Comparison of ENCODE assay signal across 8 cellular contexts in genomic region chr19:29714371-29714952, GRCh38. TPM values are rescaled to one million over a fixed set of nuclear protein-coding genes. Genes with fewer than 3 reads are reported as not detected.
A peak's percentile ranks its signal among the peaks of the same experiment; 100 is the strongest.
DNase-seq lines count a peak whose midpoint lies in the region; TF ChIP-seq lines count a peak whose summit lies in the region.

No MANE protein-coding gene starts in this region.

- peak overlapping the region; percentile 70 for H2AFZ ChIP-seq in mesenchymal stem cell (ENCODE audit: low read depth, low read length)

- peak; percentile 36 for DNase-seq in GM12865 (ENCODE audit: low read depth)
- DNase-seq in H7, result peak; percentile 46
- peak; percentile 7 for DNase-seq in RWPE1 (ENCODE audit: low spot score)
- DNase-seq in cardiac fibroblast (ENCODE audit: low read depth in 2 of 2), result no peak
- no peak for DNase-seq in mesenchymal stem cell
- no peak for DNase-seq in uterus
- DNase-seq in cerebellar nuclear complex (lab: John Stamatoyannopoulos, UW), result no peak
- no peak for DNase-seq in AG08396 (ENCODE audit: low spot score)

- H2AK5ac ChIP-seq in mesenchymal stem cell (ENCODE audit: low read length, severe bottlenecking), result peak overlapping the region; percentile 49

- H3K9ac ChIP-seq in mesenchymal stem cell (ENCODE audit: low read length), result peak overlapping the region; percentile 92

- no peak for TF ChIP-seq CTCF in GM12865 (IDR thresholded peaks at IDR 0.05; ENCODE audit: insufficient read depth, low read depth, low read length, missing control alignments)
- no peak for TF ChIP-seq CTCF in RWPE1 (conservative IDR thresholded peaks at IDR 0.05; ENCODE audit: low read depth)
- no peak for TF ChIP-seq CTCF in cardiac fibroblast (IDR thresholded peaks at IDR 0.05; ENCODE audit: low read depth, low read length)
- no peak for TF ChIP-seq CTCF in uterus (IDR thresholded peaks at IDR 0.05)

- H3K4me1 ChIP-seq in mesenchymal stem cell (ENCODE audit: control insufficient read depth, insufficient read depth, low read depth, low read length) (peaks cover 16% of the 10 kb centered on the region), uterus (peaks cover 0 to 6% of the 10 kb centered on the region in 2 donors)

- POLR2A ChIA-PET in RWPE1 (lab: Yijun Ruan, JAX; ENCODE audit: low non-redundant PET), result no interaction called here

- H3K23ac ChIP-seq in mesenchymal stem cell (ENCODE audit: low read length in 2 of 2), result peak overlapping the region in 1 of 2 experiments; percentile 38

- H3K9me3 ChIP-seq in mesenchymal stem cell (ENCODE audit: control insufficient read depth, low read length) (no peaks in the 10 kb centered on the region), uterus (no peaks in the 10 kb centered on the region)

- WGBS in mesenchymal stem cell, result 42% methylated on average over 8 of the region's 15 CpGs

- peak overlapping the region; percentile 79 for H3K4me2 ChIP-seq in mesenchymal stem cell (ENCODE audit: low read length, poor library complexity, severe bottlenecking)

- intact Hi-C loops in uterus (cut with DNase I; ENCODE audit: low total_unique reads), result no loop called here

- H3K79me1 ChIP-seq in mesenchymal stem cell (replicated peaks; ENCODE audit: low read length, poor library complexity, severe bottlenecking), result peaks cover 34% of the 10 kb centered on the region

- H4K91ac ChIP-seq in mesenchymal stem cell (ENCODE audit: low read length), result peak overlapping the region; percentile 61

- H4K8ac ChIP-seq in mesenchymal stem cell (ENCODE audit: low read length), result peak overlapping the region; percentile 92

- H3K18ac ChIP-seq in mesenchymal stem cell (ENCODE audit: low read depth in 1 of 2, low read length in 2 of 2), result peak overlapping the region; percentile 84 to 88

- peak overlapping the region; percentile 86 for H2BK15ac ChIP-seq in mesenchymal stem cell (ENCODE audit: low read depth, poor library complexity, severe bottlenecking)

- H3K36me3 ChIP-seq in H7 (replicated peaks; ENCODE audit: control insufficient read depth, insufficient read depth, low read length) (no peaks in the 10 kb centered on the region), mesenchymal stem cell (ENCODE audit: control insufficient read depth in 1 of 2, insufficient read depth in 2 of 2, low read depth in 1 of 2, low read length in 2 of 2) (peaks cover 7 to 13% of the 10 kb centered on the region in 2 experiments), uterus (no peaks in the 10 kb centered on the region)

- H2BK5ac ChIP-seq in mesenchymal stem cell (ENCODE audit: low read depth, low read length, poor library complexity, severe bottlenecking), result no peak overlapping the region

- H3K4me3 ChIP-seq in GM12865 (ENCODE audit: low read depth, low read length) (peak overlapping the region; percentile 90), H7 (ENCODE audit: insufficient read depth, low read depth, low read length) (peak overlapping the region; percentile 73), cardiac fibroblast (replicated peaks in 1 of 2; ENCODE audit: low read depth in 2 of 2, low read length in 2 of 2) (peak overlapping the region; percentile 73 to 76), mesenchymal stem cell (ENCODE audit: insufficient read depth in 1 of 2, low read depth in 1 of 2, low read length in 2 of 2) (peak overlapping the region; percentile 83 to 90), uterus (peak overlapping the region; percentile 52 to 92)

- H2BK120ac ChIP-seq in mesenchymal stem cell (ENCODE audit: low read depth, low read length), result peak overlapping the region; percentile 98

- H3K27ac ChIP-seq in RWPE1, result peak overlapping the region; percentile 81
- no peak overlapping the region for H3K27ac ChIP-seq in mesenchymal stem cell (ENCODE audit: low read length, poor library complexity, severe bottlenecking)
- H3K27ac ChIP-seq in uterus, result peak overlapping the region; percentile 88 to 92

- peak overlapping the region in 1 of 2 experiments; percentile 29 for H2BK12ac ChIP-seq in mesenchymal stem cell (ENCODE audit: low read length in 2 of 2)

- TF ChIP-seq POLR2A in uterus (IDR thresholded peaks at IDR 0.05), result no peak

- no peaks in the 10 kb centered on the region for H3K27me3 ChIP-seq in H7 (ENCODE audit: control insufficient read depth, insufficient read depth, low read length)
- H3K27me3 ChIP-seq in mesenchymal stem cell (ENCODE audit: control insufficient read depth in 1 of 2, insufficient read depth in 1 of 2, low read length in 2 of 2), result no peaks in the 10 kb centered on the region
- H3K27me3 ChIP-seq in uterus, result no peaks in the 10 kb centered on the region

- H3K4ac ChIP-seq in mesenchymal stem cell (ENCODE audit: low read depth in 1 of 2, low read length in 2 of 2), result peak overlapping the region in 1 of 2 experiments; percentile 87

- H3K14ac ChIP-seq in mesenchymal stem cell (ENCODE audit: low read length in 2 of 2), result peak overlapping the region; percentile 76 to 86

- CTCF ChIA-PET in RWPE1 (lab: Yijun Ruan, JAX), result interaction anchor here (0.5 kb wide), 1 partner anchor 16 kb away, joined by 3 read pairs; no protein-coding TSS in a partner anchor

RNA-seq across cellular contexts. Expression of gene C19orf12, which starts 0.6 kb away (rescaled TPM):
- 24.0 and 24.1 TPM in 2 replicates for total RNA-seq in H7 (2014; rRNA removed; shearing (Covaris generic))
- polyA plus RNA-seq in mesenchymal stem cell (2013, experiment 1 of 2), result 22.7 TPM
- polyA plus RNA-seq in mesenchymal stem cell (2013, experiment 2 of 2), result 22.8 TPM
- 10 to 100 TPM in 3 of 4 donors, 1 to 10 TPM in 1; 8.5 to 35.0 (median 31.5) TPM for total RNA-seq in uterus

RNA-seq across cellular contexts. Expression of gene PLEKHF1, which starts 49.2 kb away (rescaled TPM):
- total RNA-seq in H7 (2014; rRNA removed; shearing (Covaris generic)), result 12.9 and 19.4 TPM in 2 replicates
- polyA plus RNA-seq in mesenchymal stem cell (2013, experiment 1 of 2), result 3.8 TPM
- 3.8 TPM for polyA plus RNA-seq in mesenchymal stem cell (2013, experiment 2 of 2)
- total RNA-seq in uterus, result 10 to 100 TPM in 3 of 4 donors, 1 to 10 TPM in 1; 7.4 to 35.9 (median 19.7) TPM

Comparison
In these comparisons a context has a peak if more than half of its experiments do, and no peak if none do; other contexts are left out.
1. DNase-seq: peak in GM12865 (single experiment), H7 (single experiment) and RWPE1 (single experiment); none in cardiac fibroblast (0 of 2), mesenchymal stem cell (single experiment), uterus (0 of 2), cerebellar nuclear complex (0 of 2) and AG08396 (single experiment).
2. Peak in every context shown above with its lines, with median percentiles within 50 percentile points of each other: H3K4me3 ChIP-seq.